In genomic region chr9:137694962-137695875, GRCh38 we compare ENCODE assay signal across 8 cellular contexts.
DNase-seq lines count a peak whose midpoint lies in the region; ATAC-seq and TF ChIP-seq lines count a peak whose summit lies in the region.

No MANE protein-coding gene starts in this region.

- WGBS in hepatocyte (ENCODE audit: low lambda C conversion rate, missing lambda C conversion rate), result 73% methylated on average over 22 of the region's 22 CpGs

- H3K27ac ChIP-seq in CD4-positive, CD25-positive, alpha-beta regulatory T cell (ENCODE audit: insufficient read depth, low read length, poor library complexity, severe bottlenecking), result no peak overlapping the region
- H3K27ac ChIP-seq in hepatocyte, result no peak overlapping the region

- no peaks in the 10 kb centered on the region for H3K9me2 ChIP-seq in hepatocyte (replicated peaks; ENCODE audit: insufficient read depth)

- POLR2A ChIA-PET in HEK293T (lab: Yijun Ruan, JAX), result no interaction called here

- peak overlapping the region in 2 of 3 donors; percentile 47 to 49 for H3K27ac Mint-ChIP-seq in CD4-positive, CD25-positive, alpha-beta regulatory T cell

- H3K27me3 Mint-ChIP-seq in CD4-positive, CD25-positive, alpha-beta regulatory T cell, result no peaks in the 10 kb centered on the region

- peaks cover 25 to 69% (median 48%) of the 10 kb centered on the region in 4 donors for H3K4me1 Mint-ChIP-seq in CD4-positive, CD25-positive, alpha-beta regulatory T cell

- no peak overlapping the region for H3K4me3 ChIP-seq in CD4-positive, CD25-positive, alpha-beta regulatory T cell (ENCODE audit: low read depth, low read length)
- no peak overlapping the region for H3K4me3 ChIP-seq in hepatocyte

- H3K4me1 ChIP-seq in CD4-positive, CD25-positive, alpha-beta regulatory T cell (ENCODE audit: control insufficient read depth, insufficient read depth, low read length, poor library complexity, severe bottlenecking), result peaks cover 9% of the 10 kb centered on the region
- no peaks in the 10 kb centered on the region for H3K4me1 ChIP-seq in hepatocyte (ENCODE audit: insufficient read depth)

- no peaks in the 10 kb centered on the region for H3K9me3 ChIP-seq in CD4-positive, CD25-positive, alpha-beta regulatory T cell (ENCODE audit: control insufficient read depth in 2 of 2, low read length in 2 of 2)
- H3K9me3 ChIP-seq in hepatocyte (ENCODE audit: low read depth), result no peaks in the 10 kb centered on the region

- H3K36me3 ChIP-seq in CD4-positive, CD25-positive, alpha-beta regulatory T cell (ENCODE audit: control insufficient read depth, insufficient read depth, low read length), result peaks cover 3% of the 10 kb centered on the region
- no peaks in the 10 kb centered on the region for H3K36me3 ChIP-seq in hepatocyte (replicated peaks; ENCODE audit: insufficient read depth, low read depth)

- H3K79me2 ChIP-seq in hepatocyte, result peaks cover 92% of the 10 kb centered on the region

- DNase-seq in CD4-positive, CD25-positive, alpha-beta regulatory T cell, result no peak
- DNase-seq in HEK293T (ENCODE audit: extremely low spot score) (peak; percentile 79), anterior cingulate cortex (lab: John Stamatoyannopoulos, UW) (peak in 45 of 58 donors; percentile 22 to 83 (median 49)), hepatocyte (ENCODE audit: low spot score) (peak; percentile 71), sciatic nerve (ENCODE audit: low spot score) (no peak), SIG-M5 treated with dmso at 0.1 percent for 504 hours (lab: John Stamatoyannopoulos, UW; ENCODE audit: unreplicated experiment) (no peak)

- intact Hi-C loops in sciatic nerve (cut with DNase I), result no loop called here

- peak; percentile 55 for TF ChIP-seq CTCF in hepatocyte (IDR thresholded peaks at IDR 0.05; ENCODE audit: poor library complexity)

- peaks cover 81% of the 10 kb centered on the region for H4K20me1 ChIP-seq in hepatocyte (ENCODE audit: insufficient read depth, poor library complexity, severe bottlenecking)

- H3K27me3 ChIP-seq in CD4-positive, CD25-positive, alpha-beta regulatory T cell (ENCODE audit: control insufficient read depth, insufficient read depth, low read length), result no peaks in the 10 kb centered on the region
- H3K27me3 ChIP-seq in hepatocyte, result no peaks in the 10 kb centered on the region

- H3K9me3 Mint-ChIP-seq in CD4-positive, CD25-positive, alpha-beta regulatory T cell, result no peaks in the 10 kb centered on the region

- H3K4me3 Mint-ChIP-seq in CD4-positive, CD25-positive, alpha-beta regulatory T cell, result peak overlapping the region in 1 of 4 donors; percentile 47

- H3K36me3 Mint-ChIP-seq in CD4-positive, CD25-positive, alpha-beta regulatory T cell, result peaks cover 18% of the 10 kb centered on the region

- CTCF ChIA-PET in HEK293T (lab: Yijun Ruan, JAX), result interaction anchor here (0.7 to 1.4 kb wide), 5 partner anchors 19 to 154 kb away, joined by 3 to 4 read pairs (median 4); no protein-coding TSS in a partner anchor

- ATAC-seq in CD4-positive, CD25-positive, alpha-beta regulatory T cell (ENCODE audit: low read depth in 2 of 2), result no peak
- ATAC-seq in sciatic nerve, result peak; percentile 89
- no peak for ATAC-seq in HG03280 (IDR thresholded peaks at IDR 0.05; ENCODE audit: unreplicated experiment)
- no peak for ATAC-seq in GM19455 (IDR thresholded peaks at IDR 0.05; ENCODE audit: unreplicated experiment)

- H2AFZ ChIP-seq in hepatocyte, result no peak overlapping the region

- H3K4me2 ChIP-seq in hepatocyte, result no peak overlapping the region

TF ChIP-seq in HEK293T, 16 proteins besides CTCF, POLR2A, EP300 and RAD21:
- TF ChIP-seq TARDBP (IDR thresholded peaks at IDR 0.05) (no peak), SP1 (IDR thresholded peaks at IDR 0.05) (no peak), ARNT (IDR thresholded peaks at IDR 0.05) (no peak), LEF1 (IDR thresholded peaks at IDR 0.05; ENCODE audit: borderline replicate concordance) (no peak), FOXK2 (IDR thresholded peaks at IDR 0.05) (no peak), ELF4 (IDR thresholded peaks at IDR 0.05) (no peak), CTBP1 (IDR thresholded peaks at IDR 0.05; ENCODE audit: borderline replicate concordance) (no peak), L3MBTL2 (conservative IDR thresholded peaks at IDR 0.05) (no peak), SUZ12 (IDR thresholded peaks at IDR 0.05) (no peak), HDGF (IDR thresholded peaks at IDR 0.05; ENCODE audit: borderline replicate concordance) (no peak), BHLHE40 (IDR thresholded peaks at IDR 0.05; ENCODE audit: borderline replicate concordance) (no peak), PKNOX1 (IDR thresholded peaks at IDR 0.05) (no peak)

Comparison
In these comparisons a context has a peak if more than half of its experiments do, and no peak if none do; other contexts are left out.
1. DNase-seq: peak in HEK293T (single experiment), anterior cingulate cortex (45 of 58) and hepatocyte (single experiment); none in CD4-positive, CD25-positive, alpha-beta regulatory T cell (0 of 3), sciatic nerve (single experiment) and SIG-M5 treated with dmso at 0.1 percent for 504 hours (single experiment).